33 cellular contexts compared by ENCODE assay signal in the genomic region with DNA sequence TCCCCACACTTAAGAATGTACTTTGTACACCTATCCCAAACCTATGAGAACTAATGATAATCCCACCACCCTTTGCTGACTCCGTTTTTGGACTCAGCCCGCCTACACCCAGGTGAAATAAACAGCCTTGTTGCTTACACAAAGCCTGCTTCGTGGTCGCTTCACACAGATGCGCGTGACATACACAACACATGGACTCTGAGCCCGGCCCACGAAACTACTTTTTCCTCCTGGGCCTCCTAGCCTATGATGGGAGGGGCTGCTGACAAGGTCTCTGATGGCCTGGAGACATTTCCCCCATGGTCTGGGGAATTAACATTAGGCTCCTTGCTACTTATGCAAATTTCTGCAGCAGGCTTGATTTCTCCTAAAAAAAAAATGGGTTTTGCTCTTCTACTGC.
DNase-seq lines count a peak whose midpoint lies in the region.
"Had no signal": no experiment of that assay in that cellular context is flagged by ENCODE, and none has a peak within 500 bp of the region (broad histone marks: within the 10 kb centered on the region; RNA-seq: fewer than 3 reads in every experiment).

No MANE protein-coding gene starts in this region.

- no peaks in the 10 kb centered on the region for H3K36me3 Mint-ChIP-seq in T-helper 2 cell treated with Interferon-gamma antibody and Interleukin-4, amounts not matched to agents 5 μg/mL and 100 μg/mL, for 36 hours (ENCODE audit: low read depth)
- H3K36me3 Mint-ChIP-seq: CD14-positive monocyte; CD4-positive, alpha-beta memory T cell; CD4-positive, CD25-positive, alpha-beta regulatory T cell; CD8-positive, alpha-beta memory T cell; CD8-positive, alpha-beta T cell had no signal

- H2AK5ac ChIP-seq in neuronal stem cell (ENCODE audit: low read depth, low read length): no peak overlapping the region

- DNase-seq in NT2/D1 (ENCODE audit: low read depth, low spot score): peak; percentile 8
- DNase-seq in neuronal stem cell (ENCODE audit: low spot score): no peak
- DNase-seq in posterior vena cava (ENCODE audit: low spot score): peak; percentile 50
- DNase-seq in T-helper 2 cell treated with Interferon-gamma antibody and Interleukin-4, amounts not matched to agents 5 μg/mL and 100 μg/mL, for 36 hours (ENCODE audit: low spot score): no peak
- DNase-seq in kidney glomerular epithelial cell (lab: John Stamatoyannopoulos, UW): no peak
- DNase-seq in NCI-H187 treated with DMSO at 0.1 percent for 48 hours (lab: John Stamatoyannopoulos, UW): no peak
- DNase-seq: 8988T; ACHN; AML-193; BE2C; C1 segment of cervical spinal cord; Caco-2; Calu3; CD4-positive, alpha-beta memory T cell; CD4-positive, alpha-beta T cell; CD4-positive, CD25-positive, alpha-beta regulatory T cell; CD8-positive, alpha-beta memory T cell; CD8-positive, alpha-beta T cell; COR-L47; DMS 273 treated with DMSO at 0.1 percent for 48 hours; DMS153; DMS53; DMS79; DMS79 treated with DMSO at 0.1 percent for 48 hours; DND-41; EL had no signal

- intact Hi-C loops in posterior vena cava (cut with DNase I): no loop called here

- H3K4me1 ChIP-seq in NT2/D1 (ENCODE audit: insufficient read depth, insufficient read length) (no peaks in the 10 kb centered on the region), neuronal stem cell (ENCODE audit: control insufficient read depth in 2 of 2, insufficient read depth in 1 of 2, low read depth in 1 of 2, low read length in 2 of 2) (no peaks in the 10 kb centered on the region)
- H3K4me1 ChIP-seq: A549; BE2C; BLaER1; BLaER1 treated with 17β-estradiol and CSF1 and Interleukin-3, amounts not matched to agents 10 nM and 100 nM; Caco-2 had no signal

- no peak overlapping the region for H3K23ac ChIP-seq in neuronal stem cell (ENCODE audit: low read depth, low read length, poor library complexity)

- no peak overlapping the region for H4K91ac ChIP-seq in neuronal stem cell (ENCODE audit: low read depth, low read length, poor library complexity)

- no peak overlapping the region for H2BK120ac ChIP-seq in neuronal stem cell (ENCODE audit: low read depth, low read length)

- H3K4me3 Mint-ChIP-seq in T-helper 2 cell treated with Interferon-gamma antibody and Interleukin-4, amounts not matched to agents 5 μg/mL and 100 μg/mL, for 36 hours: no peak overlapping the region
- H3K4me3 Mint-ChIP-seq: B cell; CD14-positive monocyte; CD4-positive, alpha-beta memory T cell; CD4-positive, alpha-beta T cell; CD4-positive, CD25-positive, alpha-beta regulatory T cell; CD8-positive, alpha-beta memory T cell; CD8-positive, alpha-beta T cell had no signal

- H3K14ac ChIP-seq in neuronal stem cell (ENCODE audit: low read length): no peak overlapping the region

- peaks cover 30% of the 10 kb centered on the region for H3K9me3 Mint-ChIP-seq in T-helper 2 cell treated with Interferon-gamma antibody and Interleukin-4, amounts not matched to agents 5 μg/mL and 100 μg/mL, for 36 hours
- H3K9me3 Mint-ChIP-seq: CD4-positive, alpha-beta T cell had no signal

- no peak overlapping the region for H2AFZ ChIP-seq in neuronal stem cell (ENCODE audit: low read length)

- H3K79me1 ChIP-seq in neuronal stem cell (ENCODE audit: low read depth, low read length): no peaks in the 10 kb centered on the region

- no peak overlapping the region for H3K4ac ChIP-seq in neuronal stem cell (ENCODE audit: low read length)

- peak overlapping the region; percentile 71 for H3K18ac ChIP-seq in neuronal stem cell (ENCODE audit: low read length)

- no peak overlapping the region for H4K8ac ChIP-seq in neuronal stem cell (ENCODE audit: low read depth, low read length)

- H3K27me3 ChIP-seq in NT2/D1 (ENCODE audit: insufficient read depth, insufficient read length): no peaks in the 10 kb centered on the region
- H3K27me3 ChIP-seq in neuronal stem cell (ENCODE audit: control insufficient read depth in 3 of 3, insufficient read depth in 3 of 3, low read depth in 1 of 3, low read length in 3 of 3): no peaks in the 10 kb centered on the region
- H3K27me3 ChIP-seq: BE2C; BLaER1; BLaER1 treated with 17β-estradiol and CSF1 and Interleukin-3, amounts not matched to agents 10 nM and 100 nM had no signal

- H3K36me3 ChIP-seq in NT2/D1 (ENCODE audit: insufficient read depth, insufficient read length, low read length): no peaks in the 10 kb centered on the region
- H3K36me3 ChIP-seq in neuronal stem cell (replicated peaks in 1 of 2; ENCODE audit: control insufficient read depth in 2 of 2, insufficient read depth in 2 of 2, low read length in 2 of 2): no peaks in the 10 kb centered on the region
- H3K36me3 ChIP-seq: BE2C; BLaER1; BLaER1 treated with 17β-estradiol and CSF1 and Interleukin-3, amounts not matched to agents 10 nM and 100 nM had no signal

- no CpG with 5 or more reads among the region's 8 CpGs for WGBS in neuronal stem cell (ENCODE audit: extremely low coverage in 2 of 2, insufficient read length in 2 of 2, insufficient replicate concordance in 1 of 2), 2 donors

- no peak overlapping the region for H3K4me3 ChIP-seq in NT2/D1 (ENCODE audit: insufficient read length, low read depth)
- H3K4me3 ChIP-seq in neuronal stem cell (ENCODE audit: low read length in 2 of 2): no peak overlapping the region
- H3K4me3 ChIP-seq: A549; BLaER1; BLaER1 treated with 17β-estradiol and CSF1 and Interleukin-3, amounts not matched to agents 10 nM and 100 nM had no signal

- H3K27me3 Mint-ChIP-seq in T-helper 2 cell treated with Interferon-gamma antibody and Interleukin-4, amounts not matched to agents 5 μg/mL and 100 μg/mL, for 36 hours (ENCODE audit: low read depth): no peaks in the 10 kb centered on the region
- H3K27me3 Mint-ChIP-seq: B cell; CD4-positive, alpha-beta memory T cell; CD4-positive, alpha-beta T cell; CD4-positive, CD25-positive, alpha-beta regulatory T cell; CD8-positive, alpha-beta memory T cell had no signal

- H2BK5ac ChIP-seq in neuronal stem cell (ENCODE audit: low read length): no peak overlapping the region

- H3K9ac ChIP-seq in NT2/D1 (ENCODE audit: insufficient read length, low read depth): no peak overlapping the region
- no peak overlapping the region for H3K9ac ChIP-seq in neuronal stem cell (ENCODE audit: low read depth, low read length, poor library complexity)
- H3K9ac ChIP-seq: BLaER1; BLaER1 treated with 17β-estradiol and CSF1 and Interleukin-3, amounts not matched to agents 10 nM and 100 nM had no signal

- no peak overlapping the region for H3K27ac Mint-ChIP-seq in T-helper 2 cell treated with Interferon-gamma antibody and Interleukin-4, amounts not matched to agents 5 μg/mL and 100 μg/mL, for 36 hours
- H3K27ac Mint-ChIP-seq: B cell; CD14-positive monocyte; CD4-positive, alpha-beta T cell; CD8-positive, alpha-beta memory T cell; CD8-positive, alpha-beta T cell had no signal

- H3K9me3 ChIP-seq in NT2/D1 (ENCODE audit: insufficient read depth, low read length): no peaks in the 10 kb centered on the region
- no peaks in the 10 kb centered on the region for H3K9me3 ChIP-seq in neuronal stem cell (replicated peaks in 1 of 2; ENCODE audit: control insufficient read depth in 2 of 2, insufficient read depth in 1 of 2, low read depth in 1 of 2, low read length in 2 of 2)
- H3K9me3 ChIP-seq: A549; BE2C; BLaER1; BLaER1 treated with 17β-estradiol and CSF1 and Interleukin-3, amounts not matched to agents 10 nM and 100 nM; Caco-2 had no signal

- no peak overlapping the region for H3K27ac ChIP-seq in neuronal stem cell (replicated peaks; ENCODE audit: low read length)
- H3K27ac ChIP-seq: 22Rv1; A549; BLaER1; BLaER1 treated with 17β-estradiol and CSF1 and Interleukin-3, amounts not matched to agents 10 nM and 100 nM; C4-2B had no signal

- no peak overlapping the region for H3K4me2 ChIP-seq in neuronal stem cell (ENCODE audit: insufficient read depth, low read length, poor library complexity, severe bottlenecking)
- H3K4me2 ChIP-seq: A549; BLaER1; BLaER1 treated with 17β-estradiol and CSF1 and Interleukin-3, amounts not matched to agents 10 nM and 100 nM had no signal

- H3K4me1 Mint-ChIP-seq in T-helper 2 cell treated with Interferon-gamma antibody and Interleukin-4, amounts not matched to agents 5 μg/mL and 100 μg/mL, for 36 hours (ENCODE audit: low read depth): no peaks in the 10 kb centered on the region
- H3K4me1 Mint-ChIP-seq: B cell; CD14-positive monocyte; CD4-positive, alpha-beta memory T cell; CD4-positive, CD25-positive, alpha-beta regulatory T cell; CD8-positive, alpha-beta memory T cell had no signal

- no peak overlapping the region for H2BK15ac ChIP-seq in neuronal stem cell (ENCODE audit: low read length)

- no peak overlapping the region for H2BK12ac ChIP-seq in neuronal stem cell (ENCODE audit: low read length)

Comparison
In these comparisons a context has a peak if more than half of its experiments do, and no peak if none do; other contexts are left out.
1. DNase-seq: peak in NT2/D1 (single experiment) and posterior vena cava (single experiment); none in neuronal stem cell (single experiment), T-helper 2 cell treated with Interferon-gamma antibody and Interleukin-4, amounts not matched to agents 5 μg/mL and 100 μg/mL, for 36 hours (single experiment), kidney glomerular epithelial cell (single experiment) and NCI-H187 treated with DMSO at 0.1 percent for 48 hours (single experiment).